In the genomic region with DNA sequence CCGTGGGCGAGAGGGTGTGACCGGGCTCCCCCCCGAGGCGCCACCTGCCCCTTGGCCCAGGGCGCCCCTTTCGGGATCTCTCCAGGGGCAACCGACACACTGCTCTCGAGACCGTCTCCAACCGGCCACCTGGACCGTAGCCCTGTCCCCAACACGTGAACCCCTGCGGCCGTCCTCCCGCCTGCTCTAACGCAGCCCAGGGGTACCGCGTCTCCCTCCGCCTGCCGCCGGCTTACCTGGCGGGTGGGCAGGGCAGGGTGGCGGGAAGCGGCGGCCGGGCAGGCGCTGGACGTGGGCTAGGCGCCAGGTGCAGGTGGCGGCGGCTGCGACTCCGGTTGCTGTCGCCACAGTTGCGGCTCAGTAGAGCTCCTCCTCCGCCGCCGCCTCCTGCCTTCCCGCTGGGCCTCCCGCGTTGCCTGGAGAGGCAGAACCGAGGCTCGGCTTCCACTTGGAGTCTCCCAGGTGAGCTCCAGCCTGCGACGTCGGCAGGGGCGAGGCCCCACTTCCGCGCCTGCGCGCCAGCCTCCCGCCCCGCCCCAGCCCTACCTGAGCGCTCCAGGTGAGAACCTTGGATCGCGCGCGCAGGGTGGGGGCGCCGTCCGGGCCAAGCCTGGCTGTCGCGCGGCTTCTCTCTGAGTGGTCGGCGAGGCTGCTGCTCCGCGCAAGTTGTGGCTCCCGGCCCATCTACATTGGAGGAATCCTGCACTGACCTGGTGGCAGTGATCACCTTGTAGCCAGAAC, we compare ENCODE assay signal across 8 cellular contexts. TPM values are rescaled to one million over a fixed set of nuclear protein-coding genes. Genes with fewer than 3 reads are reported as not detected.
A peak's percentile ranks its signal among the peaks of the same experiment; 100 is the strongest.
DNase-seq lines count a peak whose midpoint lies in the region; ATAC-seq and TF ChIP-seq lines count a peak whose summit lies in the region.

A gene (minus strand): TSS at position 469 of the 741 bp plus-strand sequence. CDS start 23,547 bp downstream, outside the sequence.

- POLR2A ChIA-PET in GM10248 (lab: Yijun Ruan, JAX): no interaction called here

- peak within 1 kb of the TSS; percentile 99 for H3K9ac ChIP-seq in endocrine pancreas (ENCODE audit: control insufficient read depth, insufficient read depth, low read length)

- DNase-seq in GM10248 (ENCODE audit: extremely low spot score) (peak; percentile 40), HAP-1 (ENCODE audit: low spot score in 2 of 2) (peak in 1 of 2 experiments; percentile 57), NCI-H1092 (lab: John Stamatoyannopoulos, UW) (peak; percentile 28), mucosa of descending colon (peak; percentile 94 to 97 (median 94)), tibial artery (no peak), SHP77 treated with DMSO at 0.1 percent for 48 hours (lab: John Stamatoyannopoulos, UW) (no peak)
- DNase-seq in activated CD4-positive, alpha-beta T cell treated with anti-CD3 and anti-CD28 coated beads, Interleukin-2, amount 50 U/mL, for 48 hours: peak; percentile 30 to 38

- TF ChIP-seq CTCF in GM10248 (IDR thresholded peaks at IDR 0.05; ENCODE audit: control extremely low read depth, extremely low read depth, low read depth, missing control alignments) (no peak), mucosa of descending colon (IDR thresholded peaks at IDR 0.05) (no peak), tibial artery (IDR thresholded peaks at IDR 0.05) (no peak)

- CTCF ChIA-PET in GM10248 (lab: Yijun Ruan, JAX): interaction anchor here (1.1 to 1.5 kb wide), 4 partner anchors 11 to 17 kb away, joined by 3 to 5 read pairs (median 4); no protein-coding TSS in a partner anchor

- H3K9me3 ChIP-seq in HAP-1: no peaks in the 10 kb centered on the region
- no peaks in the 10 kb centered on the region for H3K9me3 ChIP-seq in endocrine pancreas (ENCODE audit: control insufficient read depth, low read length)
- H3K9me3 ChIP-seq in mucosa of descending colon: no peaks in the 10 kb centered on the region
- H3K9me3 ChIP-seq in tibial artery: no peaks in the 10 kb centered on the region

- in situ Hi-C loops in HAP-1 (cut with MboI; ENCODE audit: low sequenced_read_pairs): no loop called here

- H3K27ac ChIP-seq in tibial artery: no peak within 1 kb of the TSS

- intact Hi-C loops in mucosa of descending colon (cut with DNase I, micrococcal nuclease) (no loop called here), tibial artery (cut with DNase I; ENCODE audit: low total_unique reads) (no loop called here)

- H3K4me3 ChIP-seq in HAP-1 (peak within 1 kb of the TSS; percentile 32), endocrine pancreas (ENCODE audit: control insufficient read depth, insufficient read depth, low read length) (peak within 1 kb of the TSS; percentile 88), mucosa of descending colon (peak within 1 kb of the TSS; percentile 71), tibial artery (peak within 1 kb of the TSS; percentile 47 to 60)

- peak; percentile 94 for ATAC-seq in mucosa of descending colon

- no peaks in the 10 kb centered on the region; the same call in 1 of the 2 replicates for H3K4me1 ChIP-seq in HAP-1
- peaks cover 31% of the 10 kb centered on the region for H3K4me1 ChIP-seq in endocrine pancreas (ENCODE audit: control insufficient read depth, insufficient read depth, low read length)
- H3K4me1 ChIP-seq in mucosa of descending colon (ENCODE audit: low read depth): peaks cover 10% of the 10 kb centered on the region
- peaks cover 5 to 16% (median 13%) of the 10 kb centered on the region in 4 donors for H3K4me1 ChIP-seq in tibial artery

- peaks cover 13% of the 10 kb centered on the region for H3K27me3 ChIP-seq in HAP-1 (ENCODE audit: low read depth)
- H3K27me3 ChIP-seq in endocrine pancreas (ENCODE audit: control insufficient read depth, insufficient read depth, low read length): no peaks in the 10 kb centered on the region
- H3K27me3 ChIP-seq in tibial artery: peaks cover 0 to 19% of the 10 kb centered on the region in 2 donors

- no peaks in the 10 kb centered on the region for H3K36me3 ChIP-seq in HAP-1 (replicated peaks)
- no peaks in the 10 kb centered on the region for H3K36me3 ChIP-seq in endocrine pancreas (ENCODE audit: control insufficient read depth, insufficient read depth, low read length)
- H3K36me3 ChIP-seq in mucosa of descending colon (ENCODE audit: low read depth): no peaks in the 10 kb centered on the region
- no peaks in the 10 kb centered on the region for H3K36me3 ChIP-seq in tibial artery

RNA-seq across cellular contexts. Expression of the gene that starts here (rescaled TPM):
- 10 to 100 TPM; 33.4 to 82.8 (median 81.0) TPM for total RNA-seq in mucosa of descending colon

Comparison
In these comparisons a context has a peak if more than half of its experiments do, and no peak if none do; other contexts are left out.
1. DNase-seq: peak in GM10248 (single experiment), NCI-H1092 (single experiment), activated CD4-positive, alpha-beta T cell treated with anti-CD3 and anti-CD28 coated beads, Interleukin-2, amount 50 U/mL, for 48 hours (2 of 2) and mucosa of descending colon (3 of 3); none in tibial artery (0 of 2) and SHP77 treated with DMSO at 0.1 percent for 48 hours (single experiment).
2. H3K4me3 ChIP-seq: peak in every context shown above with its lines; median percentile 88 in endocrine pancreas; 71 in mucosa of descending colon; 54 in tibial artery; 32 in HAP-1.